In the genomic region with DNA sequence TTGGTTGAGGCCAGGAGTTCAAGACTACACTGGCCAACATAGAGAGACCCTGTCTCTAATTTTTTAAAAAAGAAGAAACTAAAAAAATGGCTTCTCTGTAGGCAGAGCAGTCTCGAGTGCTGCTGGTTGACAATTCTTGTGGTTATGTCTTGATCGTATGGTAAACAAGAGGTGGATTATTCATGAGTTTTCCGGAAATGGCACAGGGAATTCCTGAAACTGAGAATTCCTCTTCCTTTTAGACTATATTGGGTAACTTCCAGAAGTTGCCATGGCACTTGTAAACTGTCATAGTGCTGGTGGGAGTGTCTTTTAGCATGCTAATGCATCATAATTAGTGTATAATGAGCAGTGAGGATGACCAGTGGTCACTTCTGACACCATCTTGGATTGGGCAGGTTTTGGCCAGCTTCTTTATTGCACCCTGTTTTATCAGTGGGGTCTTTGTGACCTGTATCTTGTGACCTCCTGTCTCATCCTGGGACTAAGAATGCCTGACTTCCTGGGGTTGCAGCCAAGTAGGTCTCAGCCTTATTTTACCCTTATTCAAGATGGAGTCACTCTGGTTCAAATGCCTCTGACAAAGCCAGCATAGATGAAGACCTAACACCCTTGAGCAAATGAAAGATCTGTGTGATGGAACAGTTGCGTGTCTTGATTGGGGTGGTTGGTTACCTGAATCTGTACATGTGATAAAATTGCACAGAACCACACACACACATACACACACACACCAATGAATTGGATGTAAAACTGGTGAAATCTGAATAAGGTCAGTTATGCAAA, we compare ENCODE assay signal across 23 cellular contexts.
"Had no signal": no experiment of that assay in that cellular context is flagged by ENCODE, and none has a peak within 500 bp of the region (broad histone marks: within the 10 kb centered on the region; RNA-seq: fewer than 3 reads in every experiment).

No MANE protein-coding gene starts in this region.

- DNase-seq: activated CD4-positive, alpha-beta T cell treated with anti-CD3 and anti-CD28 coated beads for 1 hour; activated CD4-positive, alpha-beta T cell treated with anti-CD3 and anti-CD28 coated beads, Interleukin-2, amount 50 U/mL, for 1 hour; activated CD8-positive, alpha-beta memory T cell treated with anti-CD3 and anti-CD28 coated beads for 24 hours; activated effector memory CD4-positive, alpha-beta T cell treated with anti-CD3 and anti-CD28 coated beads, Interleukin-2, amount 50 U/mL, for 16 hours; activated naive CD4-positive, alpha-beta T cell treated with anti-CD3 and anti-CD28 coated beads, Interleukin-2, amount 50 U/mL, for 16 hours; activated T-cell treated with anti-CD3 and anti-CD28 coated beads, Interleukin-2, amount 50 U/mL, for 72 hours; aorta; central memory CD4-positive, alpha-beta T cell; effector memory CD4-positive, alpha-beta T cell; hypothalamus; left ventricle myocardium superior; mammary epithelial cell; pancreas; psoas muscle; right cardiac atrium; stimulated activated CD4-positive, alpha-beta T cell treated with anti-CD3 and anti-CD28 coated beads, Interleukin-4, amount 100 ng/mL, for 24 hours; stimulated activated naive CD4-positive, alpha-beta T cell treated with Interleukin-2 at 50 U/mL for 16 hours; T-cell; upper lobe of left lung had no signal

- H3K27me3 ChIP-seq: gastroesophageal sphincter, pancreas, upper lobe of left lung had no signal

- H3K4me1 ChIP-seq: gastroesophageal sphincter, psoas muscle, upper lobe of left lung had no signal

- H3K36me3 ChIP-seq: gastroesophageal sphincter, pancreas, thoracic aorta, upper lobe of left lung had no signal

- H3K27ac ChIP-seq: gastroesophageal sphincter, pancreas, psoas muscle, thoracic aorta, upper lobe of left lung had no signal

- ATAC-seq: activated T-cell treated with anti-CD3 and anti-CD28 coated beads, Interleukin-2, amount 50 U/mL, for 72 hours; esophagus mucosa; gastroesophageal sphincter; left ventricle myocardium superior; natural killer cell treated with Interleukin-12 subunit alpha and Interleukin-12 subunit beta and Interleukin-15 and Interleukin-18, amount 100 ng/mL, for 72 hours; pancreas; psoas muscle; right cardiac atrium; T-cell had no signal

- H3K9me3 ChIP-seq: pancreas, thoracic aorta had no signal

- H3K4me3 ChIP-seq: gastroesophageal sphincter, pancreas, psoas muscle, thoracic aorta, upper lobe of left lung had no signal
